In the genomic region with DNA sequence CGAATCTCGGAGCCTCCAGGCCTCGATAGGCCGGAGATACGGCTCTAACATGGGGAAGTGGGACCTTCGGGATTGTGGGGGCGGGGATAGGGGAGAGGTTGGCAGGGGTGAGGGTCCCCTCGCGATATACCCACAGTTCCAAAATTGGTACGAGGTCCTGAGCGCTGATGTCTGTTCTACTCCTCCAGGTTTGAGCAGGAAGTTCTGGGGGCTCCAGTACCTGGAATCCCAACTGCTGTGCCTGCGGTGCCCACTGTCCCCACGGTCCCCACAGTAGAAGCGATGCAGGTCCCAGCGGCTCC, we compare ENCODE assay signal across 9 cellular contexts. TPM values are rescaled to one million over a fixed set of nuclear protein-coding genes. Genes with fewer than 3 reads are reported as not detected.
DNase-seq lines count a peak whose midpoint lies in the region; ATAC-seq and TF ChIP-seq lines count a peak whose summit lies in the region.
"Had no signal": no experiment of that assay in that cellular context is flagged by ENCODE, and none has a peak within 500 bp of the region (broad histone marks: within the 10 kb centered on the region; RNA-seq: fewer than 3 reads in every experiment).

No MANE protein-coding gene starts in this region.

- no peak overlapping the region for H4K91ac ChIP-seq in neuronal stem cell (ENCODE audit: low read depth, low read length, poor library complexity)

- intact Hi-C loops in Calu3 (cut with micrococcal nuclease; ENCODE audit: unreplicated experiment), result no loop called here

- H3K9me3 ChIP-seq in ectodermal cell (ENCODE audit: control insufficient read depth, low read length) (no peaks in the 10 kb centered on the region), neuronal stem cell (replicated peaks in 1 of 2; ENCODE audit: control insufficient read depth in 2 of 2, insufficient read depth in 1 of 2, low read depth in 1 of 2, low read length in 2 of 2) (no peaks in the 10 kb centered on the region)

- peaks cover 57% of the 10 kb centered on the region for H3K36me3 Mint-ChIP-seq in Calu3 (ENCODE audit: insufficient read depth, unreplicated experiment)

- H2BK12ac ChIP-seq in neuronal stem cell (ENCODE audit: low read length), result no peak overlapping the region

- H3K27ac Mint-ChIP-seq in Calu3 (ENCODE audit: unreplicated experiment), result peak overlapping the region; percentile 100

- H3K4me3 ChIP-seq in Jurkat, Clone E6-1 (ENCODE audit: low read length), result peak overlapping the region; percentile 97
- peak overlapping the region; percentile 97 for H3K4me3 ChIP-seq in ectodermal cell (ENCODE audit: insufficient read depth, low read depth, low read length)
- H3K4me3 ChIP-seq in neuronal stem cell (ENCODE audit: low read length in 2 of 2), result peak overlapping the region; percentile 62 to 96

- no peak overlapping the region for H4K8ac ChIP-seq in neuronal stem cell (ENCODE audit: low read depth, low read length)

- H3K23ac ChIP-seq in neuronal stem cell (ENCODE audit: low read depth, low read length, poor library complexity), result peak overlapping the region; percentile 85

- no peak for TF ChIP-seq CTCF in Calu3 (IDR thresholded peaks at IDR 0.05; ENCODE audit: unreplicated experiment)

- H3K4me1 Mint-ChIP-seq in Calu3 (ENCODE audit: low read depth, unreplicated experiment), result peaks cover 27% of the 10 kb centered on the region

- peak overlapping the region; percentile 11 for H2BK5ac ChIP-seq in neuronal stem cell (ENCODE audit: low read length)

- H3K27me3 ChIP-seq in ectodermal cell (ENCODE audit: control insufficient read depth, insufficient read depth, low read length, poor library complexity, severe bottlenecking), result no peaks in the 10 kb centered on the region
- no peaks in the 10 kb centered on the region for H3K27me3 ChIP-seq in neuronal stem cell (ENCODE audit: control insufficient read depth in 3 of 3, insufficient read depth in 3 of 3, low read depth in 1 of 3, low read length in 3 of 3)

- no peak overlapping the region for H2BK120ac ChIP-seq in neuronal stem cell (ENCODE audit: low read depth, low read length)

- no peaks in the 10 kb centered on the region for H3K4me1 ChIP-seq in ectodermal cell (ENCODE audit: control insufficient read depth, insufficient read depth, low read length)
- peaks cover 5% of the 10 kb centered on the region in 2 donors for H3K4me1 ChIP-seq in neuronal stem cell (ENCODE audit: control insufficient read depth in 2 of 2, insufficient read depth in 1 of 2, low read depth in 1 of 2, low read length in 2 of 2)

- peak overlapping the region; percentile 85 for H3K9ac ChIP-seq in neuronal stem cell (ENCODE audit: low read depth, low read length, poor library complexity)

- H3K36me3 ChIP-seq in ectodermal cell (ENCODE audit: control insufficient read depth, insufficient read depth, low read length) (peaks cover 17% of the 10 kb centered on the region), neuronal stem cell (replicated peaks in 1 of 2; ENCODE audit: control insufficient read depth in 2 of 2, insufficient read depth in 2 of 2, low read length in 2 of 2) (peaks cover 28 to 41% of the 10 kb centered on the region in 2 donors)

- no peak for DNase-seq in Calu3
- DNase-seq in Jurkat, Clone E6-1 (ENCODE audit: low read depth, low spot score), result no peak
- DNase-seq in neuronal stem cell (ENCODE audit: low spot score), result no peak
- DNase-seq in dedifferentiated amniotic fluid mesenchymal stem cell (ENCODE audit: extremely low spot score), result no peak
- no peak for DNase-seq in NK-92 treated with Interleukin-12 subunit alpha and Interleukin-12 subunit beta, amount 100 ng/mL, for 24 hours (lab: John Stamatoyannopoulos, UW)
- DNase-seq in GF-D8 (lab: John Stamatoyannopoulos, UW), result no peak

- peak overlapping the region; percentile 86 for H2AFZ ChIP-seq in neuronal stem cell (ENCODE audit: low read length)

- peak overlapping the region; percentile 16 for H2AK5ac ChIP-seq in neuronal stem cell (ENCODE audit: low read depth, low read length)

- WGBS in ectodermal cell, 2 experiments, result 10 to 12% methylated on average over 15 of the region's 15 CpGs
- no CpG with 5 or more reads among the region's 15 CpGs for WGBS in neuronal stem cell (ENCODE audit: extremely low coverage in 2 of 2, insufficient read length in 2 of 2, insufficient replicate concordance in 1 of 2), 2 donors

- H3K18ac ChIP-seq in neuronal stem cell (ENCODE audit: low read length), result peak overlapping the region; percentile 5

- no peak overlapping the region for H2BK15ac ChIP-seq in neuronal stem cell (ENCODE audit: low read length)

- H3K4me2 ChIP-seq in neuronal stem cell (ENCODE audit: insufficient read depth, low read length, poor library complexity, severe bottlenecking), result peak overlapping the region; percentile 94

- H3K79me1 ChIP-seq in neuronal stem cell (ENCODE audit: low read depth, low read length), result peaks cover 3% of the 10 kb centered on the region

- CTCF ChIA-PET in Calu3 (lab: Charles Lee), result no interaction called here

- ATAC-seq in GM19023 (IDR thresholded peaks at IDR 0.05; ENCODE audit: unreplicated experiment), result no peak

- H3K14ac ChIP-seq in neuronal stem cell (ENCODE audit: low read length), result no peak overlapping the region

- no peaks in the 10 kb centered on the region for H3K9me3 Mint-ChIP-seq in Calu3 (ENCODE audit: low read depth, unreplicated experiment)

- no peak overlapping the region for H3K27ac ChIP-seq in ectodermal cell (ENCODE audit: insufficient read depth, low read depth, low read length, poor library complexity, severe bottlenecking)
- no peak overlapping the region for H3K27ac ChIP-seq in neuronal stem cell (replicated peaks; ENCODE audit: low read length)

- H3K27me3 Mint-ChIP-seq in Calu3 (ENCODE audit: unreplicated experiment), result no peaks in the 10 kb centered on the region

- H3K4ac ChIP-seq in neuronal stem cell (ENCODE audit: low read length), result peak overlapping the region; percentile 8

- H3K4me3 Mint-ChIP-seq in Calu3 (ENCODE audit: low read depth, unreplicated experiment), result peak overlapping the region; percentile 99

- TSS peak; percentile 51 for BruUV-seq in Calu3 (replicated peaks; lab: Mats Ljungman, UMichigan)

RNA-seq across cellular contexts. Expression of gene RBM42, which starts 0.4 kb away (rescaled TPM):
- 148 and 162 TPM in 2 replicates for total RNA-seq in Calu3 (2022)
- 114 TPM for polyA plus RNA-seq in Jurkat, Clone E6-1 (2012; ENCODE audit: insufficient read depth, insufficient read length)
- 70.9 TPM for polyA plus RNA-seq in ectodermal cell (2013, experiment 1 of 4)
- polyA plus RNA-seq in ectodermal cell (2013, experiment 2 of 4), result 68.9 TPM
- 69.1 TPM for polyA plus RNA-seq in ectodermal cell (2013, experiment 3 of 4)
- polyA plus RNA-seq in ectodermal cell (2013, experiment 4 of 4), result 69.5 TPM
- 39.0 TPM for polyA plus RNA-seq in neuronal stem cell (2013, experiment 1 of 2)
- polyA plus RNA-seq in neuronal stem cell (2013, experiment 2 of 2), result 39.4 TPM

RNA-seq across cellular contexts. Expression of gene ETV2, which starts 12.3 kb away (rescaled TPM):
- 1.3 TPM in 1 of 2 replicates, not detected in the other for total RNA-seq in Calu3 (2022)
- 1.4 TPM for polyA plus RNA-seq in Jurkat, Clone E6-1 (2012; ENCODE audit: insufficient read depth, insufficient read length)
- polyA plus RNA-seq in ectodermal cell (2013, experiment 1 of 4), result 3.3 TPM
- polyA plus RNA-seq in ectodermal cell (2013, experiment 2 of 4), result 2.9 TPM
- polyA plus RNA-seq in ectodermal cell (2013, experiment 3 of 4), result 1.8 TPM
- 2.9 TPM for polyA plus RNA-seq in ectodermal cell (2013, experiment 4 of 4)
- 2.1 TPM for polyA plus RNA-seq in neuronal stem cell (2013, experiment 1 of 2)
- polyA plus RNA-seq in neuronal stem cell (2013, experiment 2 of 2), result 1.9 TPM
- total RNA-seq: renal cortical epithelial cell had no signal

RNA-seq across cellular contexts. Expression of gene HAUS5, which starts 16.7 kb away (rescaled TPM):
- 35.3 and 38.0 TPM in 2 replicates for total RNA-seq in Calu3 (2022)
- 71.0 TPM for polyA plus RNA-seq in Jurkat, Clone E6-1 (2012; ENCODE audit: insufficient read depth, insufficient read length)
- 41.2 TPM for polyA plus RNA-seq in ectodermal cell (2013, experiment 1 of 4)
- polyA plus RNA-seq in ectodermal cell (2013, experiment 2 of 4), result 36.7 TPM
- 29.9 TPM for polyA plus RNA-seq in ectodermal cell (2013, experiment 3 of 4)
- polyA plus RNA-seq in ectodermal cell (2013, experiment 4 of 4), result 33.2 TPM
- 16.2 TPM for polyA plus RNA-seq in neuronal stem cell (2013, experiment 1 of 2)
- 16.1 TPM for polyA plus RNA-seq in neuronal stem cell (2013, experiment 2 of 2)

RNA-seq across cellular contexts. Expression of gene COX6B1, which starts 18.8 kb away (rescaled TPM):
- 488 and 497 TPM in 2 replicates for total RNA-seq in Calu3 (2022)
- 626 TPM for polyA plus RNA-seq in Jurkat, Clone E6-1 (2012; ENCODE audit: insufficient read depth, insufficient read length)
- polyA plus RNA-seq in ectodermal cell (2013, experiment 1 of 4), result 348 TPM
- polyA plus RNA-seq in ectodermal cell (2013, experiment 2 of 4), result 360 TPM
- polyA plus RNA-seq in ectodermal cell (2013, experiment 3 of 4), result 474 TPM
- 531 TPM for polyA plus RNA-seq in ectodermal cell (2013, experiment 4 of 4)
- polyA plus RNA-seq in neuronal stem cell (2013, experiment 1 of 2), result 708 TPM
- polyA plus RNA-seq in neuronal stem cell (2013, experiment 2 of 2), result 694 TPM

RNA-seq across cellular contexts. Expression of gene UPK1A, which starts 37.0 kb away (rescaled TPM):
- not detected in 2 replicates for total RNA-seq in Calu3 (2022)
- not detected for polyA plus RNA-seq in Jurkat, Clone E6-1 (2012; ENCODE audit: insufficient read depth, insufficient read length)
- 0.50 TPM for polyA plus RNA-seq in ectodermal cell (2013, experiment 1 of 4)
- polyA plus RNA-seq in ectodermal cell (2013, experiment 2 of 4), result 0.68 TPM
- 0.21 TPM for polyA plus RNA-seq in ectodermal cell (2013, experiment 3 of 4)
- polyA plus RNA-seq in ectodermal cell (2013, experiment 4 of 4), result 0.73 TPM
- 0.53 TPM for polyA plus RNA-seq in neuronal stem cell (2013, experiment 1 of 2)
- polyA plus RNA-seq in neuronal stem cell (2013, experiment 2 of 2), result 0.57 TPM
- total RNA-seq: renal cortical epithelial cell had no signal
